In the genomic region with DNA sequence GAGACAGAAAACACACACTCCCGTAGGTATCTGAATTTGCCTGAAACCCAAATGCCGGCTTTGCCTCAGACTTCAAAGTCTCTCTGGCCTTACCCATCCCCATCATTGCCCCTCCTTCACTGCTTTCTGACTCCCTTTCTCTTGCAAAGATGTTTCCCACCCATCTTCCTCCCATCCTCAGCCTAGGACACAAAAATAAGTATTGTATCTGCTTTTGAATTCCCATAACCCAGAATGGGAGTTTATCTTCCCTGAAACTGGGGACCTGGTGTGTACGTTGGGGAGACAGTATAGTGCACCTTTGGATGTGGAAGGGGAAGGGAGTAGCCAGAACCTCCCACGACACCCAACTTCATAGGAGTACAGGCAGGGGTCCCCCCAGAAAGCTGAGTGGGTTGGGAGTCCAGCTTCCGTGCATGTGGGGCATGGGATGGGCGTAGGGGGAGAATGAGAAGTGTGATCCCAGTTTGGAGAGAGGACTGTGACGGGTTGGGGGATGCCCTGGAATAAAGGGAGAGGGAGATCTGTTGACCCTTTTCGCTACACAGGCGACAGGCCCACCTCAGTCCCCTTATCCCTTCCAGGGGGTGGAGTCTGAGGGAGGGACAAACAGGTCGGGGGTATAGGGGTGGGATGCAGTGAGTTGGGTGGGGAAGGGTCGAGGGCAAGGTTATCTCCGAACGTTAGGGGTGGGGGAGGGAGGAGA, we compare ENCODE assay signal across 8 cellular contexts. TPM values are rescaled to one million over a fixed set of nuclear protein-coding genes. Genes with fewer than 3 reads are reported as not detected.
DNase-seq lines count a peak whose midpoint lies in the region; ATAC-seq and TF ChIP-seq lines count a peak whose summit lies in the region.

No MANE protein-coding gene starts in this region.

- peak overlapping the region; percentile 47 for H2AFZ ChIP-seq in SU-DHL-6 (ENCODE audit: low read depth, low read length, severe bottlenecking)

- no peaks in the 10 kb centered on the region for H4K20me1 ChIP-seq in SU-DHL-6 (ENCODE audit: low read depth, low read length)

- CTCF ChIA-PET in GM10248 (lab: Yijun Ruan, JAX): no interaction called here

- H3K9me3 ChIP-seq in SU-DHL-6 (ENCODE audit: insufficient read depth, low read length) (no peaks in the 10 kb centered on the region), gastrocnemius medialis (no peaks in the 10 kb centered on the region)

- H3K4me1 ChIP-seq in gastrocnemius medialis: peaks cover 18 to 19% of the 10 kb centered on the region in 2 donors

- TF ChIP-seq POLR2A in gastrocnemius medialis (IDR thresholded peaks at IDR 0.05): no peak

- no peaks in the 10 kb centered on the region for H3F3A ChIP-seq in SU-DHL-6 (ENCODE audit: insufficient read depth)

- H3K27ac ChIP-seq in SU-DHL-6 (ENCODE audit: low read depth, low read length) (no peak overlapping the region), gastrocnemius medialis (no peak overlapping the region)

- no peak for TF ChIP-seq CTCF in GM12865 (IDR thresholded peaks at IDR 0.05; ENCODE audit: insufficient read depth, low read depth, low read length, missing control alignments)
- TF ChIP-seq CTCF in SU-DHL-6 (IDR thresholded peaks at IDR 0.05; ENCODE audit: insufficient read depth, low read length, poor library complexity, severe bottlenecking): no peak
- TF ChIP-seq CTCF in foreskin fibroblast (IDR thresholded peaks at IDR 0.05; ENCODE audit: low read depth, low read length): no peak
- no peak for TF ChIP-seq CTCF in gastrocnemius medialis (IDR thresholded peaks at IDR 0.05 in 4 of 5, conservative IDR thresholded peaks at IDR 0.05 in 1 of 5)
- TF ChIP-seq CTCF in GM10248 (IDR thresholded peaks at IDR 0.05; ENCODE audit: control extremely low read depth, extremely low read depth, low read depth, missing control alignments): no peak

- H3K4me3 ChIP-seq in GM12865 (ENCODE audit: low read depth, low read length) (peak overlapping the region; percentile 27), SU-DHL-6 (ENCODE audit: insufficient read depth, low read length, poor library complexity, severe bottlenecking) (peak overlapping the region; percentile 10), foreskin fibroblast (ENCODE audit: low read depth in 1 of 2, low read length in 2 of 2) (peak overlapping the region; percentile 17 to 55), gastrocnemius medialis (peak overlapping the region in 3 of 4 donors; percentile 24 to 44 (median 39))

- H3K27me3 ChIP-seq in SU-DHL-6 (ENCODE audit: low read length) (no peaks in the 10 kb centered on the region), gastrocnemius medialis (peaks cover 21 to 33% (median 21%) of the 10 kb centered on the region in 3 donors)

- DNase-seq in GM12865 (ENCODE audit: low read depth) (no peak), foreskin fibroblast (no peak), gastrocnemius medialis (no peak), DMS53 treated with DMSO at 0.1 percent for 48 hours (lab: John Stamatoyannopoulos, UW; ENCODE audit: unreplicated experiment) (no peak), GM10248 (ENCODE audit: extremely low spot score) (no peak), NCI-H1048 (lab: John Stamatoyannopoulos, UW) (no peak), NCI-H526 (lab: John Stamatoyannopoulos, UW) (no peak)

- intact Hi-C loops in gastrocnemius medialis (cut with DNase I; ENCODE audit: low total_unique reads): no loop called here

- H3K9me2 ChIP-seq in SU-DHL-6 (replicated peaks; ENCODE audit: insufficient read depth, low read length): no peaks in the 10 kb centered on the region

- H3K79me2 ChIP-seq in SU-DHL-6 (ENCODE audit: insufficient read depth, low read length): peaks cover 24% of the 10 kb centered on the region; the same call in 1 of the 2 replicates

- H3K36me3 ChIP-seq in SU-DHL-6 (ENCODE audit: low read length): no peaks in the 10 kb centered on the region
- no peaks in the 10 kb centered on the region for H3K36me3 ChIP-seq in gastrocnemius medialis

- H3K4me2 ChIP-seq in SU-DHL-6 (ENCODE audit: low read depth, low read length, poor library complexity, severe bottlenecking): peak overlapping the region; percentile 52

- in situ Hi-C loops in gastrocnemius medialis (cut with MboI; ENCODE audit: low sequenced_read_pairs in 4 of 4): no loop called here

- POLR2A ChIA-PET in GM10248 (lab: Yijun Ruan, JAX): no interaction called here

- ATAC-seq in gastrocnemius medialis: no peak

- peak overlapping the region; percentile 23; the same call in 1 of the 2 replicates for H3K9ac ChIP-seq in SU-DHL-6 (ENCODE audit: low read length)

RNA-seq across cellular contexts. Expression of a gene that starts 0.5 kb away (rescaled TPM):
- total RNA-seq in gastrocnemius medialis: under 1 TPM in 2 of 4 donors, not detected in 2; 0.09 to 0.36 TPM

RNA-seq across cellular contexts. Expression of a gene that starts 2.4 kb away (rescaled TPM):
- total RNA-seq in gastrocnemius medialis: 100 to 1,000 TPM; 147 to 265 (median 177) TPM

RNA-seq across cellular contexts. Expression of a gene that starts 26.7 kb away (rescaled TPM):
- 10 to 100 TPM in 3 of 4 donors, 1 to 10 TPM in 1; 5.5 to 20.3 (median 12.9) TPM for total RNA-seq in gastrocnemius medialis

RNA-seq across cellular contexts. Expression of a gene that starts 29.0 kb away (rescaled TPM):
- total RNA-seq in gastrocnemius medialis: 10 to 100 TPM; 11.8 to 46.4 (median 17.1) TPM

RNA-seq across cellular contexts. Expression of a gene that starts 41.6 kb away (rescaled TPM):
- total RNA-seq in gastrocnemius medialis: 10 to 100 TPM; 11.2 to 22.0 (median 14.6) TPM
